1 cellular context compared by ENCODE assay signal in the genomic region with DNA sequence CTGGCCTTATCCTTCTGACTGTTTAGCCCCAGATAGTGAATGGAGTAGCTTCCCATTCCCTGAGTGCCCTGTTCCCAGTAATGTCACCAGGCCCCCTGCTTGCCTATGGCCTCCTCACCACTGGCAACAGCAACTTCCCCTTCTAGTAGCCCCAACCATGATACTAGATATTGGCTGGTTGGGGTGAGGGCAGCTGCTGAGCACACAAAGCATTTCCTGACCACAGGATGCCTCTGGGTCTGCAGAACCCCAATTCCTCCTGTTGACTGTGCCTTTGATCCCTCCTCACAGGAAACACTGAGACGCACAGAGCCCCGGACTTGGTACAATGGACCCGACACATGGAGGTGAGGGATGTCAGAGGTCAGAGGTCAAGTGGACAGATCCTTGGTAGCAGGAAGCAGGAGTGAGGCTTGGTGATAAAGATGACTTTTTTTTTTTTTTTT.
TF ChIP-seq lines count a peak whose summit lies in the region.

No MANE protein-coding gene starts in this region.

TF ChIP-seq in HepG2, 621 proteins besides CTCF, POLR2A, EP300 and RAD21 (continued from another document):
- TF ChIP-seq TP53 (CRISPR knock-in tag; conservative IDR thresholded peaks at IDR 0.05): no peak
- peak; percentile 53 for TF ChIP-seq TEAD3 (CRISPR knock-in tag; optimal IDR thresholded peaks at IDR 0.05; ENCODE audit: borderline replicate concordance)
